ENCODE assay signal across 13 cellular contexts in the genomic region with DNA sequence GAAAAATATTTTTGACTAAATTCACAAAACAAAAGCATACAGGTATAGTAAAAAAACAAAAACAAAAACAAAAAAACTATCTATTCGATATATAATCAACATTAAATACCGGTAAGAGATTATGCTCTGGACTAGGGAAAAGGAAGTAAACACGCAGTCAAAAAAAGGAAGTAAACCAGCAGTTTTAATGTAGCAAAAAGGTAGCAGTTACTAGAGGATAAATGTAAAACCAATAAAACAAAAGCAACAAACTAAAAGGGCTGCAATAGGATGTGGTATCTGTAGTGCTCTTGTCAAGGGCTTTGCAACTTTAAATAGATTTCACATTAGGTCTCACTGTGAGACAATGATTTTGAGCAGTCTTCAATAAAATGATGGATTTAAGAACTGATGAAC. TPM values are rescaled to one million over a fixed set of nuclear protein-coding genes. Genes with fewer than 3 reads are reported as not detected.
DNase-seq lines count a peak whose midpoint lies in the region; ATAC-seq, FAIRE-seq and TF ChIP-seq lines count a peak whose summit lies in the region.
"Had no signal": no experiment of that assay in that cellular context is flagged by ENCODE, and none has a peak within 500 bp of the region (broad histone marks: within the 10 kb centered on the region; RNA-seq: fewer than 3 reads in every experiment).

No MANE protein-coding gene starts in this region.

- ATAC-seq in DND-41 (ENCODE audit: insufficient read depth, low read depth) (no peak), GM12878 (no peak; the same call in 2 of the 3 replicates), HG03196 (IDR thresholded peaks at IDR 0.05; ENCODE audit: unreplicated experiment) (no peak)

- no peaks in the 10 kb centered on the region for H3K9me3 ChIP-seq in DND-41 (ENCODE audit: insufficient read depth, low read length, severe bottlenecking)
- no peaks in the 10 kb centered on the region for H3K9me3 ChIP-seq in GM12878 (replicated peaks; ENCODE audit: control insufficient read depth, insufficient read depth, low read length)
- H3K9me3 ChIP-seq in SJCRH30 (replicated peaks): no peaks in the 10 kb centered on the region; the same call in 1 of the 2 replicates

- H3K36me3 ChIP-seq in DND-41 (ENCODE audit: insufficient read depth, low read length) (peaks cover 10% of the 10 kb centered on the region), GM12878 (ENCODE audit: control insufficient read depth in 2 of 2, insufficient read depth in 2 of 2, low read length in 1 of 2) (peaks cover 3 to 16% of the 10 kb centered on the region in 2 experiments; a peak in 3 of 4 replicates), SJCRH30 (no peaks in the 10 kb centered on the region), H7 (replicated peaks; ENCODE audit: control insufficient read depth, insufficient read depth, low read length) (peaks cover 6% of the 10 kb centered on the region)

- H2AFZ ChIP-seq in DND-41 (ENCODE audit: low read depth, low read length): peak overlapping the region; percentile 2; the same call in 1 of the 2 replicates
- no peak overlapping the region for H2AFZ ChIP-seq in GM12878 (ENCODE audit: control insufficient read depth, low read depth, low read length)

- H3K27ac ChIP-seq in DND-41 (ENCODE audit: low read length) (peak overlapping the region; percentile 30), GM12878 (ENCODE audit: control insufficient read depth, insufficient read depth) (peak overlapping the region; percentile 100), SJCRH30 (no peak overlapping the region)

- FAIRE-seq in GM12878 (lab: Jason Lieb, UNC): no peak
- FAIRE-seq in RCC 7860 (lab: Jason Lieb, UNC): no peak
- FAIRE-seq: G401.6 had no signal

- WGBS in GM12878 (ENCODE audit: insufficient coverage, insufficient replicate concordance, low lambda C conversion rate, missing lambda C conversion rate): 1% methylated on average over 3 of the region's 3 CpGs

- POLR2A ChIA-PET in GM12878 (lab: Charles Lee): interaction anchor here (6.1 kb wide), 1 partner anchor 8 kb away, joined by 58 read pairs; no protein-coding TSS in a partner anchor

- intact Hi-C loops in GM12878 (cut with micrococcal nuclease; ENCODE audit: unreplicated experiment): loop anchor here (10.0 kb wide), 1 partner anchor 1053 kb away; no protein-coding TSS in a partner anchor

- H3K4me2 ChIP-seq in DND-41 (ENCODE audit: insufficient read depth, low read length) (peak overlapping the region; percentile 74), GM12878 (ENCODE audit: control insufficient read depth, insufficient read depth) (peak overlapping the region; percentile 80)

- no peaks in the 10 kb centered on the region for H3K27me3 ChIP-seq in DND-41 (ENCODE audit: insufficient read depth, low read length, poor library complexity)
- no peaks in the 10 kb centered on the region for H3K27me3 ChIP-seq in GM12878 (replicated peaks in 1 of 2; ENCODE audit: control insufficient read depth in 2 of 2, insufficient read depth in 2 of 2, low read length in 1 of 2)
- no peaks in the 10 kb centered on the region for H3K27me3 ChIP-seq in SJCRH30
- H3K27me3 ChIP-seq in H7 (ENCODE audit: control insufficient read depth, insufficient read depth, low read length): no peaks in the 10 kb centered on the region

- TF ChIP-seq POLR2A in GM12878 (IDR thresholded peaks at IDR 0.05; ENCODE audit: low read depth, low read length): no peak

- TF ChIP-seq RAD21 in GM12878 (IDR thresholded peaks at IDR 0.05; ENCODE audit: insufficient read depth, low read depth, low read length): no peak

- peaks cover 36% of the 10 kb centered on the region for H3K79me2 ChIP-seq in DND-41 (ENCODE audit: insufficient read depth, low read length)
- peaks cover 82% of the 10 kb centered on the region for H3K79me2 ChIP-seq in GM12878 (ENCODE audit: control insufficient read depth, insufficient read depth, low read length)

- H3K9me3 Mint-ChIP-seq in osteocyte (ENCODE audit: unreplicated experiment): no peaks in the 10 kb centered on the region

- no TSS peak for BruUV-seq in GM12878 (replicated peaks; lab: Mats Ljungman, UMichigan)

- RAD21 ChIA-PET in GM12878 (lab: Charles Lee; ENCODE audit: unreplicated experiment): interaction anchor here (3.6 to 5.0 kb wide), 2 partner anchors 8 to 59 kb away, joined by 27 to 61 read pairs; no protein-coding TSS in a partner anchor

- H3K9ac ChIP-seq in DND-41 (ENCODE audit: low read depth, low read length) (peak overlapping the region; percentile 62), GM12878 (ENCODE audit: control insufficient read depth, insufficient read depth, low read length) (peak overlapping the region; percentile 100)

- no peak for TF ChIP-seq CTCF in DND-41 (IDR thresholded peaks at IDR 0.05; ENCODE audit: borderline replicate concordance, extremely low read depth, low read length, poor library complexity, severe bottlenecking)
- no peak for TF ChIP-seq CTCF in GM12878 (IDR thresholded peaks at IDR 0.05 in 2 of 3, conservative IDR thresholded peaks at IDR 0.05 in 1 of 3; ENCODE audit: control insufficient read depth in 2 of 3, extremely low read depth in 1 of 3, insufficient read depth in 1 of 3, low read depth in 3 of 3, low read length in 3 of 3)
- TF ChIP-seq CTCF in osteocyte (IDR thresholded peaks at IDR 0.05): no peak

- H3K4me3 Mint-ChIP-seq in osteocyte (ENCODE audit: unreplicated experiment): peak overlapping the region; percentile 84

- H3K4me1 ChIP-seq in DND-41 (ENCODE audit: insufficient read depth, low read length) (peaks cover 39% of the 10 kb centered on the region), GM12878 (ENCODE audit: control insufficient read depth, insufficient read depth, low read length) (peaks cover 8% of the 10 kb centered on the region), SJCRH30 (peaks cover 7% of the 10 kb centered on the region; the same call in 1 of the 2 replicates)

- H3K36me3 Mint-ChIP-seq in osteocyte (ENCODE audit: unreplicated experiment): peaks cover 40% of the 10 kb centered on the region

- H3K4me3 ChIP-seq in DND-41 (ENCODE audit: low read depth in 1 of 2, low read length in 2 of 2) (peak overlapping the region in 1 of 2 experiments; percentile 60; a peak in 1 of 4 replicates), GM12878 (peak overlapping the region; percentile 78), SJCRH30 (no peak overlapping the region), H7 (ENCODE audit: insufficient read depth, low read depth, low read length) (no peak overlapping the region)

- no peaks in the 10 kb centered on the region; the same call in 1 of the 2 replicates for H4K20me1 ChIP-seq in DND-41 (ENCODE audit: insufficient read depth, low read length)
- peaks cover 5% of the 10 kb centered on the region; the same call in 1 of the 2 replicates for H4K20me1 ChIP-seq in GM12878 (ENCODE audit: control insufficient read depth, insufficient read depth)

- in situ Hi-C loops in GM12878 (cut with MboI): loop anchor here (25.0 kb wide), 2 partner anchors 1820 to 1830 kb away; a partner anchor contains a TSS

- TF ChIP-seq EP300 in GM12878 (IDR thresholded peaks at IDR 0.05; ENCODE audit: borderline replicate concordance in 1 of 2, control insufficient read depth in 1 of 2, low read depth in 2 of 2, low read length in 2 of 2): no peak

- CTCF ChIA-PET in GM12878 (lab: Yijun Ruan, JAX): interaction anchor here (2.3 to 3.3 kb wide), 2 partner anchors 9 to 21 kb away, joined by 5 to 25 read pairs; no protein-coding TSS in a partner anchor

- H3K27me3 Mint-ChIP-seq in osteocyte (ENCODE audit: unreplicated experiment): no peaks in the 10 kb centered on the region

- DNase-seq in DND-41 (no peak), MV-4-11 (lab: John Stamatoyannopoulos, UW) (peak; percentile 64), GM12878 (ENCODE audit: low read depth, low spot score) (no peak), osteocyte (ENCODE audit: extremely low spot score, unreplicated experiment) (no peak), RCC 7860 (ENCODE audit: low spot score) (no peak), SJCRH30 (no peak), H7 (no peak)

- H3K4me1 Mint-ChIP-seq in osteocyte (ENCODE audit: unreplicated experiment): peaks cover 45% of the 10 kb centered on the region

- SMC1A ChIA-PET in GM12878 (lab: Charles Lee; ENCODE audit: uncharacterized antibody, unreplicated experiment): interaction anchor here (1.5 to 6.6 kb wide), 2 partner anchors 11 to 95 kb away, joined by 4 to 96 read pairs; no protein-coding TSS in a partner anchor

- H3K27ac Mint-ChIP-seq in osteocyte (ENCODE audit: unreplicated experiment): no peak overlapping the region

RNA-seq across cellular contexts. Expression of a gene that starts 2.4 kb away (rescaled TPM):
- 752 and 763 TPM in 2 replicates for total RNA-seq in GM12878 (2013; cell fraction: nucleolus; rRNA removed)
- 146 and 198 TPM in 2 replicates for total RNA-seq in GM12878 (2014; rRNA removed)
- 217 and 238 TPM in 2 replicates for total RNA-seq in GM12878 (2014; rRNA removed; fragmentation: Illumina TruSeq; extraction: Trizol)
- 239 and 241 TPM in 2 replicates for total RNA-seq in GM12878 (2021)
- polyA plus RNA-seq in GM12878 (2011; ENCODE audit: low read depth): 148 TPM
- polyA plus RNA-seq in GM12878 (2011; rRNA removed): 485 and 630 TPM in 2 replicates
- 231 and 235 TPM in 2 replicates for polyA plus RNA-seq in GM12878 (2011; cell fraction: cytosol; rRNA removed)
- 410 and 470 TPM in 2 replicates for polyA plus RNA-seq in GM12878 (2011; cell fraction: nucleus; rRNA removed)
- 172 and 198 TPM in 2 replicates for polyA plus RNA-seq in GM12878 (2012)
- 239 and 325 TPM in 2 replicates for polyA plus RNA-seq in GM12878 (2014; fragmentation: Illumina TruSeq; extraction: Trizol)
- polyA plus RNA-seq in GM12878 (2014; fragmentation: Nextera tagmentation; extraction: Ambion mirVana): 100 to 1,000 TPM; 116 to 143 TPM
- polyA plus RNA-seq in GM12878 (2014; rRNA removed): 163 and 194 TPM in 2 replicates
- 100 to 1,000 TPM; 199 to 208 TPM for polyA plus RNA-seq in GM12878 (2016; fragmentation: Nextera tagmentation; extraction: Ambion mirVana)
- 257 and 282 TPM in 2 replicates for polyA minus RNA-seq in GM12878 (2011; rRNA and poly(A)+ RNA removed)
- 79.8 and 91.3 TPM in 2 replicates for polyA minus RNA-seq in GM12878 (2011; cell fraction: cytosol; rRNA and poly(A)+ RNA removed)
- 138 and 153 TPM in 2 replicates for polyA minus RNA-seq in GM12878 (2011; cell fraction: nucleus; rRNA and poly(A)+ RNA removed)
- 136 and 138 TPM in 2 replicates for total RNA-seq in osteocyte
- total RNA-seq in SJCRH30 (2014; rRNA removed; shearing (Covaris generic)): 0.30 and 0.65 TPM in 2 replicates
- 2.6 and 3.0 TPM in 2 replicates for total RNA-seq in H7 (2014; rRNA removed; shearing (Covaris generic))

RNA-seq across cellular contexts. Expression of a gene that starts 7.1 kb away (rescaled TPM):
- total RNA-seq in GM12878 (2013; cell fraction: nucleolus; rRNA removed): 99.9 and 101 TPM in 2 replicates
- total RNA-seq in GM12878 (2014; rRNA removed) (34.7 and 39.8 TPM in 2 replicates), GM12878 (2014; rRNA removed; fragmentation: Illumina TruSeq; extraction: Trizol) (38.8 and 40.3 TPM in 2 replicates), GM12878 (2021) (29.8 and 34.7 TPM in 2 replicates), osteocyte (41.7 and 47.3 TPM in 2 replicates)
- polyA plus RNA-seq in GM12878 (2011; ENCODE audit: low read depth): 16.7 TPM
- polyA plus RNA-seq in GM12878 (2011; rRNA removed) (59.7 and 61.7 TPM in 2 replicates), GM12878 (2014; fragmentation: Illumina TruSeq; extraction: Trizol) (41.5 and 53.2 TPM in 2 replicates), GM12878 (2014; fragmentation: Nextera tagmentation; extraction: Ambion mirVana) (10 to 100 TPM; 20.0 to 21.8 TPM), GM12878 (2014; rRNA removed) (23.5 and 23.9 TPM in 2 replicates), GM12878 (2016; fragmentation: Nextera tagmentation; extraction: Ambion mirVana) (10 to 100 TPM; 24.1 to 29.0 TPM)
- polyA plus RNA-seq in GM12878 (2011; cell fraction: cytosol; rRNA removed): 26.4 and 34.6 TPM in 2 replicates
- 35.6 and 39.6 TPM in 2 replicates for polyA plus RNA-seq in GM12878 (2011; cell fraction: nucleus; rRNA removed)
- 23.6 and 26.2 TPM in 2 replicates for polyA plus RNA-seq in GM12878 (2012)
- 51.3 and 57.4 TPM in 2 replicates for polyA minus RNA-seq in GM12878 (2011; rRNA and poly(A)+ RNA removed)
- 15.9 and 19.4 TPM in 2 replicates for polyA minus RNA-seq in GM12878 (2011; cell fraction: cytosol; rRNA and poly(A)+ RNA removed)
- polyA minus RNA-seq in GM12878 (2011; cell fraction: nucleus; rRNA and poly(A)+ RNA removed): 22.8 and 24.2 TPM in 2 replicates
- total RNA-seq in SJCRH30 (2014; rRNA removed; shearing (Covaris generic)): 10.2 and 10.5 TPM in 2 replicates
- total RNA-seq in H7 (2014; rRNA removed; shearing (Covaris generic)): 12.3 and 20.8 TPM in 2 replicates

RNA-seq across cellular contexts. Expression of a gene that starts 44.3 kb away (rescaled TPM):
- total RNA-seq in GM12878 (2013; cell fraction: nucleolus; rRNA removed): 13.2 and 15.1 TPM in 2 replicates
- 0.49 and 0.51 TPM in 2 replicates for total RNA-seq in GM12878 (2014; rRNA removed)
- 0.23 and 0.36 TPM in 2 replicates for total RNA-seq in GM12878 (2014; rRNA removed; fragmentation: Illumina TruSeq; extraction: Trizol)
- total RNA-seq in GM12878 (2021): 0.21 TPM in 1 of 2 replicates, not detected in the other
- polyA plus RNA-seq in GM12878 (2011; ENCODE audit: low read depth): 0.31 TPM
- polyA plus RNA-seq in GM12878 (2011; rRNA removed): 0.71 and 1.1 TPM in 2 replicates
- polyA plus RNA-seq in GM12878 (2011; cell fraction: cytosol; rRNA removed): 0.33 and 0.46 TPM in 2 replicates
- polyA plus RNA-seq in GM12878 (2011; cell fraction: nucleus; rRNA removed): 2.5 and 5.0 TPM in 2 replicates
- polyA plus RNA-seq in GM12878 (2012): 0.09 and 0.35 TPM in 2 replicates
- 0.21 and 0.38 TPM in 2 replicates for polyA plus RNA-seq in GM12878 (2014; fragmentation: Illumina TruSeq; extraction: Trizol)
- under 1 TPM in 1 of 2 experiments, not detected in 1; 0.04 TPM for polyA plus RNA-seq in GM12878 (2014; fragmentation: Nextera tagmentation; extraction: Ambion mirVana)
- 0.19 and 0.44 TPM in 2 replicates for polyA plus RNA-seq in GM12878 (2014; rRNA removed)
- polyA plus RNA-seq in GM12878 (2016; fragmentation: Nextera tagmentation; extraction: Ambion mirVana): not detected
- polyA minus RNA-seq in GM12878 (2011; rRNA and poly(A)+ RNA removed): 3.8 and 5.7 TPM in 2 replicates
- polyA minus RNA-seq in GM12878 (2011; cell fraction: cytosol; rRNA and poly(A)+ RNA removed): not detected in 2 replicates
- 5.0 and 5.3 TPM in 2 replicates for polyA minus RNA-seq in GM12878 (2011; cell fraction: nucleus; rRNA and poly(A)+ RNA removed)
- total RNA-seq in osteocyte: not detected in 2 replicates
- total RNA-seq in SJCRH30 (2014; rRNA removed; shearing (Covaris generic)): not detected in 2 replicates
- not detected in 2 replicates for total RNA-seq in H7 (2014; rRNA removed; shearing (Covaris generic))
- total RNA-seq: fibroblast of villous mesenchyme, M059J, myocyte, SK-MEL-5 had no signal

Comparison
In these comparisons a context has a peak if more than half of its experiments do, and no peak if none do; other contexts are left out.
1. RNA of a gene that starts 2.4 kb away (total RNA-seq): 146 to 763 TPM in GM12878 and 136 to 138 TPM in osteocyte; 2.6 to 3.0 TPM in H7 and 0.30 to 0.65 TPM in SJCRH30; every median in the first group is over 10 times any median in the second.